27 cellular contexts compared by ENCODE assay signal in genomic region chr1:229385853-229386456, GRCh38. TPM values are rescaled to one million over a fixed set of nuclear protein-coding genes. Genes with fewer than 3 reads are reported as not detected.
DNase-seq lines count a peak whose midpoint lies in the region; ATAC-seq, FAIRE-seq and TF ChIP-seq lines count a peak whose summit lies in the region.
"Had no signal": no experiment of that assay in that cellular context is flagged by ENCODE, and none has a peak within 500 bp of the region (broad histone marks: within the 10 kb centered on the region; RNA-seq: fewer than 3 reads in every experiment).

No MANE protein-coding gene starts in this region.

- H3K4me3 ChIP-seq in HEK293 (ENCODE audit: low read depth, low read length): no peak overlapping the region
- no peak overlapping the region for H3K4me3 ChIP-seq in H1 (ENCODE audit: extremely low read depth in 1 of 4, insufficient read depth in 2 of 4, low read depth in 3 of 4, low read length in 4 of 4)
- no peak overlapping the region for H3K4me3 ChIP-seq in right atrium auricular region
- H3K4me3 ChIP-seq in osteoblast (ENCODE audit: insufficient read depth, low read length): no peak overlapping the region
- no peak overlapping the region for H3K4me3 ChIP-seq in upper lobe of right lung
- H3K4me3 ChIP-seq: MG63 had no signal

- no peak overlapping the region for H2AK5ac ChIP-seq in H1 (ENCODE audit: low read depth, low read length)

- TF ChIP-seq CTCF in HEK293 (tag by site-specific recombination; IDR thresholded peaks at IDR 0.05) (no peak), H1 (IDR thresholded peaks at IDR 0.05; ENCODE audit: control extremely low read depth in 1 of 3, insufficient read depth in 1 of 3, low read depth in 1 of 3, low read length in 3 of 3) (no peak), right atrium auricular region (IDR thresholded peaks at IDR 0.05) (no peak), osteoblast (IDR thresholded peaks at IDR 0.05; ENCODE audit: extremely low read depth, low read depth, low read length) (no peak), upper lobe of right lung (IDR thresholded peaks at IDR 0.05) (no peak), HFFc6 (IDR thresholded peaks at IDR 0.05) (no peak)

- H2BK5ac ChIP-seq in H1 (ENCODE audit: low read depth, low read length): no peak overlapping the region

- H3K4me1 Mint-ChIP-seq in HFFc6 (ENCODE audit: low read depth): peaks cover 37% of the 10 kb centered on the region

- FAIRE-seq in H1 (lab: Jason Lieb, UNC): no peak
- FAIRE-seq: A204.1, GM18507, HTR-8/SVneo, RCC 7860 had no signal

- H3K27me3 ChIP-seq in H1 (replicated peaks in 1 of 4; ENCODE audit: control insufficient read depth in 3 of 4, extremely low read depth in 1 of 4, insufficient read depth in 3 of 4, low read length in 3 of 4) (no peaks in the 10 kb centered on the region), right atrium auricular region (no peaks in the 10 kb centered on the region), osteoblast (ENCODE audit: insufficient read depth, low read length) (no peaks in the 10 kb centered on the region), upper lobe of right lung (no peaks in the 10 kb centered on the region)
- H3K27me3 ChIP-seq: BE2C, MG63 had no signal

- no peak overlapping the region; the same call in 1 of the 2 replicates for H3K27ac Mint-ChIP-seq in HFFc6
- H3K27ac Mint-ChIP-seq: CD4-positive, alpha-beta T cell; IgD-negative memory B cell had no signal

- H3K27ac ChIP-seq in HEK293 (ENCODE audit: extremely low read depth, low read depth, low read length) (no peak overlapping the region), H1 (ENCODE audit: low read depth, low read length) (no peak overlapping the region), right atrium auricular region (peak overlapping the region; percentile 7 to 16), osteoblast (ENCODE audit: low read depth, low read length) (no peak overlapping the region), upper lobe of right lung (no peak overlapping the region)

- no peak overlapping the region for H3K18ac ChIP-seq in H1 (ENCODE audit: extremely low read depth, low read length)

- POLR2A ChIA-PET in HEK293 (lab: Yijun Ruan, JAX): no interaction called here
- POLR2A ChIA-PET in H1 (lab: Charles Lee; ENCODE audit: partially characterized antibody): no interaction called here

- no peak overlapping the region; the same call in 1 of the 2 replicates for H4K8ac ChIP-seq in H1 (ENCODE audit: extremely low read depth, insufficient read depth, low read length)

- no peak overlapping the region for H3K4ac ChIP-seq in H1 (replicated peaks; ENCODE audit: insufficient read length, low read depth, low read length)

- H3K4me1 ChIP-seq in HEK293 (ENCODE audit: control insufficient read depth, insufficient read depth, low read length) (no peaks in the 10 kb centered on the region), H1 (replicated peaks in 1 of 4; ENCODE audit: control insufficient read depth in 3 of 4, insufficient read depth in 4 of 4, low read length in 3 of 4) (peaks cover 7 to 12% (median 9%) of the 10 kb centered on the region in 4 experiments), right atrium auricular region (no peaks in the 10 kb centered on the region), osteoblast (ENCODE audit: insufficient read depth, low read length) (peaks cover 9% of the 10 kb centered on the region), upper lobe of right lung (no peaks in the 10 kb centered on the region)

- H3K9me3 Mint-ChIP-seq in HFFc6: no peaks in the 10 kb centered on the region
- H3K9me3 Mint-ChIP-seq: CD4-positive, alpha-beta T cell had no signal

- no peaks in the 10 kb centered on the region for H3K79me1 ChIP-seq in H1 (ENCODE audit: low read depth, low read length)

- no peaks in the 10 kb centered on the region for H3K23me2 ChIP-seq in H1 (ENCODE audit: low read depth, low read length)

- no peak overlapping the region for H2BK20ac ChIP-seq in H1 (ENCODE audit: low read length)

- H2AFZ ChIP-seq in H1 (ENCODE audit: low read length) (0 out of 2 replicates have a peak overlapping the region, but pooled peaks have one; percentile 9), osteoblast (ENCODE audit: low read length) (peak overlapping the region; percentile 59)

- no peak overlapping the region for H2BK15ac ChIP-seq in H1 (ENCODE audit: low read length)

- no peak for TF ChIP-seq RAD21 in H1 (IDR thresholded peaks at IDR 0.05 in 1 of 2, conservative IDR thresholded peaks at IDR 0.05 in 1 of 2; ENCODE audit: low read depth in 2 of 2, low read length in 2 of 2)

- H4K5ac ChIP-seq in H1 (ENCODE audit: insufficient read length, low read depth, low read length): no peak overlapping the region

- no peak overlapping the region for H3K23ac ChIP-seq in H1 (ENCODE audit: insufficient read length)

- WGBS in H1 (ENCODE audit: extremely low coverage in 1 of 2, insufficient coverage in 1 of 2, insufficient read length in 1 of 2, insufficient replicate concordance in 2 of 2, low coverage in 1 of 2, low lambda C conversion rate in 2 of 2, missing lambda C conversion rate in 1 of 2), 2 experiments: 89% methylated on average over 8 of the region's 8 CpGs; no CpG with 5 or more reads in 1 of the 2 experiments

- H3K14ac ChIP-seq in H1 (ENCODE audit: insufficient read length): no peak overlapping the region

- peaks cover under 1% of the 10 kb centered on the region; the same call in 1 of the 2 replicates for H3K27me3 Mint-ChIP-seq in HFFc6 (ENCODE audit: insufficient read depth)

- H3K79me2 ChIP-seq in H1 (ENCODE audit: control insufficient read depth in 1 of 2, insufficient read depth in 2 of 2, low read length in 2 of 2) (no peaks in the 10 kb centered on the region), osteoblast (ENCODE audit: insufficient read depth, low read length) (no peaks in the 10 kb centered on the region)

- H3K36me3 ChIP-seq in HEK293 (ENCODE audit: control insufficient read depth in 2 of 2, insufficient read depth in 1 of 2, low read length in 2 of 2): no peaks in the 10 kb centered on the region
- no peaks in the 10 kb centered on the region for H3K36me3 ChIP-seq in H1 (ENCODE audit: control insufficient read depth in 2 of 4, insufficient read depth in 4 of 4, low read length in 3 of 4)
- H3K36me3 ChIP-seq in right atrium auricular region: no peaks in the 10 kb centered on the region
- H3K36me3 ChIP-seq in osteoblast (ENCODE audit: insufficient read depth, low read length): no peaks in the 10 kb centered on the region
- no peaks in the 10 kb centered on the region for H3K36me3 ChIP-seq in upper lobe of right lung
- H3K36me3 ChIP-seq: BE2C, MG63 had no signal

- intact Hi-C loops in upper lobe of right lung (cut with DNase I): no loop called here

- TF ChIP-seq POLR2A in H1 (IDR thresholded peaks at IDR 0.05; ENCODE audit: control extremely low read depth in 1 of 2, low read depth in 2 of 2, low read length in 2 of 2): no peak

- H3K9ac ChIP-seq in H1 (replicated peaks in 1 of 4; ENCODE audit: extremely low read depth in 1 of 4, low read depth in 3 of 4, low read length in 3 of 4): no peak overlapping the region
- H3K9ac ChIP-seq: SK-N-SH had no signal

- peak overlapping the region; percentile 34; the same call in 1 of the 2 replicates for H2BK12ac ChIP-seq in H1 (ENCODE audit: low read depth, low read length)

- no peaks in the 10 kb centered on the region; the same call in 1 of the 2 replicates for H3K36me3 Mint-ChIP-seq in HFFc6 (ENCODE audit: low read depth)

- no peak for TF ChIP-seq EP300 in H1 (IDR thresholded peaks at IDR 0.05; ENCODE audit: borderline replicate concordance in 1 of 2, low read depth in 2 of 2, low read length in 2 of 2)

- H4K91ac ChIP-seq in H1 (replicated peaks; ENCODE audit: insufficient read length, low read length): peak overlapping the region; percentile 22

- H3K9me3 ChIP-seq in HEK293 (ENCODE audit: control insufficient read depth, insufficient read depth, low read depth, low read length): no peaks in the 10 kb centered on the region
- H3K9me3 ChIP-seq in H1 (ENCODE audit: insufficient read depth in 2 of 2, low read depth in 1 of 2, low read length in 1 of 2): no peaks in the 10 kb centered on the region
- no peaks in the 10 kb centered on the region for H3K9me3 ChIP-seq in right atrium auricular region
- no peaks in the 10 kb centered on the region for H3K9me3 ChIP-seq in osteoblast (ENCODE audit: low read depth, low read length)
- H3K9me3 ChIP-seq in upper lobe of right lung: no peaks in the 10 kb centered on the region
- H3K9me3 ChIP-seq: BE2C, MG63, SK-N-SH had no signal

- CTCF ChIA-PET in HEK293 (lab: Yijun Ruan, JAX): interaction anchor here (0.8 kb wide), 1 partner anchor 88 kb away, joined by 3 read pairs; no protein-coding TSS in a partner anchor
- CTCF ChIA-PET in H1 (lab: Charles Lee; ENCODE audit: partially characterized antibody): interaction anchor here (1.4 kb wide), 1 partner anchor 18 kb away, joined by 5 read pairs; no protein-coding TSS in a partner anchor

- H3K4me2 ChIP-seq in H1 (ENCODE audit: insufficient read depth in 1 of 2, low read depth in 2 of 2, low read length in 2 of 2): no peak overlapping the region
- no peak overlapping the region for H3K4me2 ChIP-seq in osteoblast (ENCODE audit: insufficient read depth, low read length)
- H3K4me2 ChIP-seq: SK-N-SH had no signal

- no peak overlapping the region for H2BK120ac ChIP-seq in H1 (replicated peaks; ENCODE audit: low read depth, low read length)

- H3K56ac ChIP-seq in H1 (replicated peaks; ENCODE audit: insufficient read length, low read depth, low read length): no peak overlapping the region

- H4K20me1 ChIP-seq in H1 (replicated peaks in 1 of 2; ENCODE audit: control insufficient read depth in 1 of 2, insufficient read depth in 2 of 2, low read length in 2 of 2) (no peaks in the 10 kb centered on the region), osteoblast (ENCODE audit: insufficient read depth, low read length) (no peaks in the 10 kb centered on the region)

- DNase-seq in H1 (ENCODE audit: low read depth in 1 of 2, low spot score in 2 of 2): no peak
- no peak for DNase-seq in right atrium auricular region (ENCODE audit: low spot score)
- DNase-seq in osteoblast (ENCODE audit: insufficient read length, low spot score, missing footprints): peak; percentile 64
- no peak for DNase-seq in upper lobe of right lung
- no peak for DNase-seq in NCI-H2107 (lab: John Stamatoyannopoulos, UW)
- no peak for DNase-seq in HFFc6
- DNase-seq: BE2C; CD4-positive, alpha-beta T cell; GF-D8; H7; Kasumi-1; MG63; NCI-H1048; NCI-H1436 treated with DMSO at 0.1 percent for 48 hours; NCI-H2029 treated with DMSO at 0.1 percent for 48 hours; NCI-H2171 treated with DMSO at 0.1 percent for 48 hours; NCI-H446 treated with DMSO at 0.1 percent for 48 hours; NCI-H69; SHP77; SK-N-SH had no signal

- H3K4me3 Mint-ChIP-seq in HFFc6: no peak overlapping the region
- H3K4me3 Mint-ChIP-seq: CD4-positive, alpha-beta T cell; IgD-negative memory B cell had no signal

- ATAC-seq in GM21529 (IDR thresholded peaks at IDR 0.05; ENCODE audit: unreplicated experiment) (no peak), upper lobe of right lung (no peak)

RNA-seq across cellular contexts. Expression of gene CCSAP, which starts 43.1 kb away (rescaled TPM):
- 16.5 and 17.2 TPM in 2 replicates for total RNA-seq in H1 (2021; fragmentation: NEBNext Ultra II Directional; extraction: Animal tissue kit (Norgen Biotek cat#: 25700))
- polyA plus RNA-seq in H1 (2011; rRNA removed): 2.4 and 3.5 TPM in 2 replicates
- polyA plus RNA-seq in H1 (2011; cell fraction: cytosol; rRNA removed): 4.1 TPM
- 2.0 TPM for polyA plus RNA-seq in H1 (2011; cell fraction: nucleus; rRNA removed)
- polyA plus RNA-seq in H1 (2012, experiment 1 of 2): 3.4 to 7.0 TPM (median 4.6 TPM) in 4 replicates
- 0.58 TPM for polyA plus RNA-seq in H1 (2012, experiment 2 of 2)
- 12.3 TPM for polyA plus RNA-seq in H1 (2013, experiment 1 of 2)
- 13.5 TPM for polyA plus RNA-seq in H1 (2013, experiment 2 of 2)
- 6.1 and 6.3 TPM in 2 replicates for polyA minus RNA-seq in H1 (2011; rRNA and poly(A)+ RNA removed)
- polyA minus RNA-seq in H1 (2011; cell fraction: cytosol; rRNA and poly(A)+ RNA removed): 6.4 TPM
- polyA minus RNA-seq in H1 (2011; cell fraction: nucleus; rRNA and poly(A)+ RNA removed): 10.9 TPM
- total RNA-seq in right atrium auricular region (1 to 10 TPM; 2.6 to 2.7 TPM), osteoblast (9.1 and 9.4 TPM in 2 replicates), upper lobe of right lung (9.1 TPM)
- 1 to 10 TPM; 4.6 to 6.4 (median 5.7) TPM for total RNA-seq in HFFc6 (2021; fragmentation: NEBNext Ultra II Directional; extraction: Animal tissue kit (Norgen Biotek cat#: 25700))

RNA-seq across cellular contexts. Expression of gene ACTA1, which starts 47.9 kb away (rescaled TPM):
- 56.2 and 58.2 TPM in 2 replicates for total RNA-seq in H1 (2021; fragmentation: NEBNext Ultra II Directional; extraction: Animal tissue kit (Norgen Biotek cat#: 25700))
- 23.5 and 49.6 TPM in 2 replicates for polyA plus RNA-seq in H1 (2011; rRNA removed)
- 29.2 TPM for polyA plus RNA-seq in H1 (2011; cell fraction: cytosol; rRNA removed)
- 34.0 TPM for polyA plus RNA-seq in H1 (2011; cell fraction: nucleus; rRNA removed)
- polyA plus RNA-seq in H1 (2012, experiment 1 of 2): 27.7 to 38.9 TPM (median 29.2 TPM) in 4 replicates
- polyA plus RNA-seq in H1 (2012, experiment 2 of 2): 32.8 TPM
- polyA plus RNA-seq in H1 (2013, experiment 1 of 2): 60.4 TPM
- polyA plus RNA-seq in H1 (2013, experiment 2 of 2): 60.9 TPM
- polyA minus RNA-seq in H1 (2011; rRNA and poly(A)+ RNA removed): 9.3 and 14.8 TPM in 2 replicates
- 31.8 TPM for polyA minus RNA-seq in H1 (2011; cell fraction: cytosol; rRNA and poly(A)+ RNA removed)
- 13.7 TPM for polyA minus RNA-seq in H1 (2011; cell fraction: nucleus; rRNA and poly(A)+ RNA removed)
- 1,000 to 10,000 TPM in 1 of 2 donors, 100 to 1,000 TPM in 1; 422 to 3,527 TPM for total RNA-seq in right atrium auricular region
- total RNA-seq in osteoblast: not detected in 2 replicates
- not detected for total RNA-seq in upper lobe of right lung
- total RNA-seq in HFFc6 (2021; fragmentation: NEBNext Ultra II Directional; extraction: Animal tissue kit (Norgen Biotek cat#: 25700)): not detected
- total RNA-seq: CD4-positive, alpha-beta T cell had no signal
- polyA plus RNA-seq: IgD-negative memory B cell had no signal

Comparison
In these comparisons a context has a peak if more than half of its experiments do, and no peak if none do; other contexts are left out.
1. H3K27ac ChIP-seq: peak in right atrium auricular region (2 of 2); none in HEK293 (single experiment), H1 (single experiment), osteoblast (single experiment) and upper lobe of right lung (single experiment).
2. RNA of gene ACTA1, which starts 47.9 kb away (total RNA-seq): 422 to 3,527 TPM in right atrium auricular region and 56.2 to 58.2 TPM in H1; not detected in upper lobe of right lung (single experiment), not detected in HFFc6 and not detected in osteoblast; every median in the first group is over 10 times any median in the second.